ENCODE assay signal across 1 cellular context in the genomic region with DNA sequence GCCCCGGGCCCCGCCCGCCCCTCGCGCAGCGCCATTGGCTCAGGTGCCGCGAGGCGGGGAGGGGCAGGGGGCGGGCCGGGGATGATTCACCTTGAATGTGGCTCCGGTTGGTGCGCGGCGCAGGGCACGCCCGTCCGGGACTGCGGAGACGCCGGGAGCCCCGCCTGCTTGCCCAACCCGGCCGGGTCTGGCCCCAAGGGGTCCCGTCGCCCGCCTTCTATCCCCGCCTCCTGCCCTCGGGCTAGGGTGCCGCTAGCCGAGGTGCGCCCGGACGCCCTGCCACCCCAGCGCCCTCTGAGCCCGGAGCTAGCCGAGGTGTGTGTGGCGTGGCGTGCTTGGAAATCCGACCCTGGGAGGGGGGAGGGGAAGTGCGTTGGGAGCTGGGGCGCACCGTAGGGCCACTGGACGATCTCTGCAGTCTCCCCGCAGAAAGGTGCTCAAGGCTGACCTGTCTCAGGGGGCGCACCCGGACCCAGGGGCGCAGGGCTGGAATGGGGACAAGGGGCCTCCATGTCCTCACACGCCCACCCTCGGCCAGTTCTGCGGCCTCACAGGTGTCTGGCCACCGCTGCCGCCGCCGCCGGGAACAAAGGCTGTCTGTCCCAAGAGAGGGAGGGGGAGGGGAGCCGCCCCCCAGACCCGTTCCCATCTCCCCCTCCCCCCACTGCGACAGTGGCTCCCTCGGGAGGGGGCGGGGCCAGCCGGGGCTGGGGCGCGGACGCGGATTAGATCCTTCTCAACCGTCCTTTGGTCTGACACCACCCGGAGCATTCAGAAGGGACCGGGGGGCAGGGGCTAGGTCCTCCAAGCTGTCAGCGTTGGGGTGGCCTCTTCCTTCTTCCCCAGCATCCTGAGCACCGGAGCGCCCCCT.
TF ChIP-seq lines count a peak whose summit lies in the region.

No MANE protein-coding gene starts in this region.

TF ChIP-seq in WTC11, 78 proteins besides CTCF, POLR2A, EP300 and RAD21 (continued from another document):
- TF ChIP-seq, protein P1, sequence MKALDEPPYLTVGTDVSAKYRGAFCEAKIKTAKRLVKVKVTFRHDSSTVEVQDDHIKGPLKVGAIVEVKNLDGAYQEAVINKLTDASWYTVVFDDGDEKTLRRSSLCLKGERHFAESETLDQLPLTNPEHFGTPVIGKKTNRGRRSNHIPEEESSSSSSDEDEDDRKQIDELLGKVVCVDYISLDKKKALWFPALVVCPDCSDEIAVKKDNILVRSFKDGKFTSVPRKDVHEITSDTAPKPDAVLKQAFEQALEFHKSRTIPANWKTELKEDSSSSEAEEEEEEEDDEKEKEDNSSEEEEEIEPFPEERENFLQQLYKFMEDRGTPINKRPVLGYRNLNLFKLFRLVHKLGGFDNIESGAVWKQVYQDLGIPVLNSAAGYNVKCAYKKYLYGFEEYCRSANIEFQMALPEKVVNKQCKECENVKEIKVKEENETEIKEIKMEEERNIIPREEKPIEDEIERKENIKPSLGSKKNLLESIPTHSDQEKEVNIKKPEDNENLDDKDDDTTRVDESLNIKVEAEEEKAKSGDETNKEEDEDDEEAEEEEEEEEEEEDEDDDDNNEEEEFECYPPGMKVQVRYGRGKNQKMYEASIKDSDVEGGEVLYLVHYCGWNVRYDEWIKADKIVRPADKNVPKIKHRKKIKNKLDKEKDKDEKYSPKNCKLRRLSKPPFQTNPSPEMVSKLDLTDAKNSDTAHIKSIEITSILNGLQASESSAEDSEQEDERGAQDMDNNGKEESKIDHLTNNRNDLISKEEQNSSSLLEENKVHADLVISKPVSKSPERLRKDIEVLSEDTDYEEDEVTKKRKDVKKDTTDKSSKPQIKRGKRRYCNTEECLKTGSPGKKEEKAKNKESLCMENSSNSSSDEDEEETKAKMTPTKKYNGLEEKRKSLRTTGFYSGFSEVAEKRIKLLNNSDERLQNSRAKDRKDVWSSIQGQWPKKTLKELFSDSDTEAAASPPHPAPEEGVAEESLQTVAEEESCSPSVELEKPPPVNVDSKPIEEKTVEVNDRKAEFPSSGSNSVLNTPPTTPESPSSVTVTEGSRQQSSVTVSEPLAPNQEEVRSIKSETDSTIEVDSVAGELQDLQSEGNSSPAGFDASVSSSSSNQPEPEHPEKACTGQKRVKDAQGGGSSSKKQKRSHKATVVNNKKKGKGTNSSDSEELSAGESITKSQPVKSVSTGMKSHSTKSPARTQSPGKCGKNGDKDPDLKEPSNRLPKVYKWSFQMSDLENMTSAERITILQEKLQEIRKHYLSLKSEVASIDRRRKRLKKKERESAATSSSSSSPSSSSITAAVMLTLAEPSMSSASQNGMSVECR (CRISPR knock-in tag; IDR thresholded peaks at IDR 0.05; ENCODE audit: borderline replicate concordance): 0 out of 2 replicates have a peak, but pooled peaks have one; percentile 32
- TF ChIP-seq ZNF232 (CRISPR knock-in tag; IDR thresholded peaks at IDR 0.05) (no peak), ATF2 (CRISPR knock-in tag; IDR thresholded peaks at IDR 0.05; ENCODE audit: borderline replicate concordance, low read depth) (no peak), ZNF138 (CRISPR knock-in tag; conservative IDR thresholded peaks at IDR 0.05) (no peak), MYBL2 (CRISPR knock-in tag; IDR thresholded peaks at IDR 0.05) (no peak)
